22 cellular contexts compared by ENCODE assay signal in the genomic region with DNA sequence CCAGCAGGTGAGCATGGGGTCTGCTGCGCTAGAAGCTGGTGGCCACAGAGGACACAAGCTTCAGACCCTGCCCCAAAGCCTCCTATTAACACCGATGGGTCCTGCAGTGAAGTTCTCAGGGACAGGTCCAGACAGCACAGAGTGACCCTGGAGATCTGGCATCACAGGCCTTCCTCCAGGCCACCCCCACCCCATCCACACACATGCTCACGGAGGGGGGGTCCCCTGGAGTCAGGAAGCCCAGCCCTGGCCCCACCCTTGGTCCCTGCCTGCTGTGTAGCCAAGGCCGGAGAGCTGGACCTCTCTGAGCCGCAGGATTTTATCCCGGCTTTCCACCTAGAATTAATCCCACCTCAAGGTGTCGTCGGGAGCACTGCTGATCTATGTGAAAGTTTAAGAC.
DNase-seq lines count a peak whose midpoint lies in the region; ATAC-seq, FAIRE-seq and TF ChIP-seq lines count a peak whose summit lies in the region.
"Had no signal": no experiment of that assay in that cellular context is flagged by ENCODE, and none has a peak within 500 bp of the region (broad histone marks: within the 10 kb centered on the region; RNA-seq: fewer than 3 reads in every experiment).

No MANE protein-coding gene starts in this region.

- TF ChIP-seq RAD21 in HepG2 (CRISPR knock-in tag; IDR thresholded peaks at IDR 0.05), result no peak

- TF ChIP-seq EP300 in HepG2 (IDR thresholded peaks at IDR 0.05; ENCODE audit: low read depth in 2 of 2, low read length in 2 of 2) (no peak), HepG2 (CRISPR knock-in tag; IDR thresholded peaks at IDR 0.05; ENCODE audit: borderline replicate concordance) (no peak)

- H2AFZ ChIP-seq in HepG2 (ENCODE audit: low read length), result no peak overlapping the region
- H2AFZ ChIP-seq: GM23248 had no signal

- H3K27ac ChIP-seq in HepG2 (ENCODE audit: extremely low read length, insufficient read depth, low read length) (no peak overlapping the region), right lobe of liver (no peak overlapping the region), spleen (no peak overlapping the region)
- H3K27ac ChIP-seq: 22Rv1, BLaER1, C4-2B, GM23248 had no signal

- CTCF ChIA-PET in HepG2 (lab: Yijun Ruan, JAX; ENCODE audit: low intra/inter-chr PET ratio, low total read pairs), result no interaction called here

- H3K4me3 ChIP-seq in HepG2 (replicated peaks in 1 of 3; ENCODE audit: insufficient read depth in 1 of 3, low read depth in 2 of 3, low read length in 3 of 3) (no peak overlapping the region), right lobe of liver (no peak overlapping the region), spleen (no peak overlapping the region)
- H3K4me3 ChIP-seq: BLaER1, GM23248 had no signal

- peaks cover 5% of the 10 kb centered on the region; the same call in 1 of the 2 replicates for H4K20me1 ChIP-seq in HepG2 (ENCODE audit: insufficient read depth, low read length)
- H4K20me1 ChIP-seq: BLaER1 had no signal

- no peak overlapping the region for H3K4me2 ChIP-seq in HepG2 (ENCODE audit: low read depth, low read length)
- H3K4me2 ChIP-seq: BLaER1 had no signal

- DNase-seq in Right ventricle myocardium inferior (ENCODE audit: missing footprints) (peak; percentile 4), cardiac septum (ENCODE audit: low spot score) (no peak), HepG2 (ENCODE audit: low spot score) (no peak), right lobe of liver (no peak), spleen (peak; percentile 68)
- DNase-seq: Caco-2; CD4-positive, CD25-positive, alpha-beta regulatory T cell; CD8-positive, alpha-beta T cell; DMS153; DND-41; GM23248; H7; HCEC 1CT had no signal

- no peaks in the 10 kb centered on the region for H3K36me3 ChIP-seq in HepG2 (replicated peaks in 1 of 2; ENCODE audit: control insufficient read depth in 1 of 2, insufficient read depth in 2 of 2, low read length in 2 of 2)
- no peaks in the 10 kb centered on the region for H3K36me3 ChIP-seq in right lobe of liver
- H3K36me3 ChIP-seq in spleen, result no peaks in the 10 kb centered on the region
- H3K36me3 ChIP-seq: BLaER1 had no signal

- H3K4me1 ChIP-seq in HepG2 (ENCODE audit: insufficient read depth, low read length) (peaks cover 34% of the 10 kb centered on the region), right lobe of liver (no peaks in the 10 kb centered on the region), spleen (peaks cover 2 to 18% (median 10%) of the 10 kb centered on the region in 6 donors)
- H3K4me1 ChIP-seq: Caco-2 had no signal

- no peaks in the 10 kb centered on the region for H3K79me2 ChIP-seq in HepG2 (ENCODE audit: insufficient read depth, low read length)

- no peaks in the 10 kb centered on the region for H3K9me3 ChIP-seq in HepG2 (ENCODE audit: low read length)
- no peaks in the 10 kb centered on the region for H3K9me3 ChIP-seq in right lobe of liver
- H3K9me3 ChIP-seq in spleen, result no peaks in the 10 kb centered on the region
- H3K9me3 ChIP-seq: BLaER1, Caco-2 had no signal

- H3K27me3 ChIP-seq in HepG2 (ENCODE audit: control insufficient read depth in 1 of 2, insufficient read depth in 2 of 2, low read length in 2 of 2) (peaks cover 17 to 71% of the 10 kb centered on the region in 2 experiments; a peak in 4 of 5 replicates), right lobe of liver (no peaks in the 10 kb centered on the region), spleen (replicated peaks in 1 of 7) (peaks cover 0 to 38% (median 0%) of the 10 kb centered on the region in 7 donors)
- H3K27me3 ChIP-seq: BLaER1 had no signal

- ATAC-seq in Right ventricle myocardium inferior (no peak), HepG2 (no peak), right lobe of liver (no peak), GM18519 (IDR thresholded peaks at IDR 0.05; ENCODE audit: low FRiP score, unreplicated experiment) (no peak)
- ATAC-seq: CD8-positive, alpha-beta T cell had no signal

- intact Hi-C loops in Right ventricle myocardium inferior (cut with DNase I), result loop anchor here (10.0 kb wide), 1 partner anchor 1844 kb away; no protein-coding TSS in a partner anchor
- intact Hi-C loops in cardiac septum (cut with DNase I), result no loop called here
- intact Hi-C loops in HepG2 (cut with micrococcal nuclease; ENCODE audit: unreplicated experiment), result no loop called here
- intact Hi-C loops in right lobe of liver (cut with DNase I), result no loop called here
- intact Hi-C loops in spleen (cut with DNase I; ENCODE audit: low total_unique reads), result no loop called here

- FAIRE-seq in HepG2 (lab: Jason Lieb, UNC), result no peak
- FAIRE-seq: A204.1, G401.6, GM12892, GM19239, H1 had no signal

- in situ Hi-C loops in HepG2 (cut with HindIII; ENCODE audit: extremely low pct_ligation_motif_present, low pct_unique_long_range_greater_than_20kb), result loop anchor here (25.0 kb wide), 1 partner anchor 1836 kb away; no protein-coding TSS in a partner anchor

- TF ChIP-seq CTCF in HepG2 (CRISPR knock-in tag; IDR thresholded peaks at IDR 0.05) (no peak), right lobe of liver (IDR thresholded peaks at IDR 0.05) (no peak), spleen (IDR thresholded peaks at IDR 0.05 in 8 of 11, conservative IDR thresholded peaks at IDR 0.05 in 3 of 11) (no peak)

- POLR2A ChIA-PET in HepG2 (lab: Yijun Ruan, JAX), result no interaction called here

- H3K9ac ChIP-seq in HepG2 (ENCODE audit: insufficient read depth, low read depth, low read length), result no peak overlapping the region
- H3K9ac ChIP-seq: BLaER1, GM23248 had no signal

- no TSS peak for BruUV-seq in HepG2 (replicated peaks; lab: Mats Ljungman, UMichigan)

- TF ChIP-seq POLR2A in HepG2 (IDR thresholded peaks at IDR 0.05; ENCODE audit: insufficient read depth in 1 of 2, low read depth in 2 of 2, low read length in 2 of 2), result no peak
- TF ChIP-seq POLR2A in right lobe of liver (IDR thresholded peaks at IDR 0.05), result no peak
- no peak for TF ChIP-seq POLR2A in spleen (IDR thresholded peaks at IDR 0.05)

- 21% methylated on average over 8 of the region's 8 CpGs for WGBS in HepG2 (ENCODE audit: low lambda C conversion rate)
- 49% methylated on average over 4 of the region's 8 CpGs for WGBS in right lobe of liver (ENCODE audit: insufficient coverage, low coverage, low lambda C conversion rate, missing lambda C conversion rate)
- WGBS in spleen, 5 donors, result 65 to 82% (median 76%) methylated on average over 7 to 8 of the region's 8 CpGs

TF ChIP-seq in HepG2, 621 proteins besides CTCF, POLR2A, EP300 and RAD21:
- TF ChIP-seq HNF4A (CRISPR knock-in tag; IDR thresholded peaks at IDR 0.05) (no peak), ZNF644 (CRISPR knock-in tag; IDR thresholded peaks at IDR 0.05; ENCODE audit: low read depth) (no peak), ZNF768 (CRISPR knock-in tag; IDR thresholded peaks at IDR 0.05) (peak; percentile 94), NFIC (IDR thresholded peaks at IDR 0.05; ENCODE audit: low read length) (no peak), ARID3A (IDR thresholded peaks at IDR 0.05; ENCODE audit: low read depth, low read length) (no peak), ZNF333 (CRISPR knock-in tag; IDR thresholded peaks at IDR 0.05; ENCODE audit: borderline replicate concordance) (no peak), ZNF432 (CRISPR knock-in tag; IDR thresholded peaks at IDR 0.05; ENCODE audit: borderline replicate concordance) (no peak), ZNF878 (CRISPR knock-in tag; IDR thresholded peaks at IDR 0.05) (no peak)
TF ChIP-seq in HepG2: peak in this region for 1.

Comparison
In these comparisons a context has a peak if more than half of its experiments do, and no peak if none do; other contexts are left out.
1. DNase-seq: peak in Right ventricle myocardium inferior (single experiment) and spleen (single experiment); none in cardiac septum (single experiment), HepG2 (single experiment) and right lobe of liver (0 of 3).